Comparison of ENCODE assay signal across 33 cellular contexts in genomic region chr14:67798731-67799130, GRCh38.
"Had no signal": no experiment of that assay in that cellular context is flagged by ENCODE, and none has a peak within 500 bp of the region (broad histone marks: within the 10 kb centered on the region; RNA-seq: fewer than 3 reads in every experiment).

No MANE protein-coding gene starts in this region.

- H3K4me1 ChIP-seq: adrenal gland, body of pancreas, colonic mucosa, foreskin keratinocyte, gastrocnemius medialis had no signal

- H3K27ac Mint-ChIP-seq: activated B cell treated with CpG ODN at 0.5 μM for 24 hours; activated CD8-positive, alpha-beta memory T cell treated with anti-CD3 and anti-CD28 coated beads, Interleukin-2, amount 10 ng/mL, durations not matched to agents 7 days and 5 days; activated CD8-positive, alpha-beta T cell treated with anti-CD3 and anti-CD28 coated beads for 36 hours; activated naive CD4-positive, alpha-beta T cell treated with anti-CD3 and anti-CD28 coated beads for 36 hours; activated naive CD4-positive, alpha-beta T cell treated with anti-CD3 and anti-CD28 coated beads, Interleukin-2, amount 50 U/mL, for 24 hours; activated naive CD8-positive, alpha-beta T cell treated with anti-CD3 and anti-CD28 coated beads for 36 hours; activated naive CD8-positive, alpha-beta T cell treated with anti-CD3 and anti-CD28 coated beads, Interleukin-2, amount 50 U/mL, for 24 hours; activated T-helper 1 cell treated with anti-CD3 and anti-CD28 coated beads, Interleukin-12 subunit alpha, Interleukin-12 subunit beta, Interleukin-2, Interleukin-4 antibody, amounts not matched to agents 30 ng/mL and 10 ng/mL and 1 ng/mL, durations not matched to agents 14 hours and 24 hours and 36 hours; activated T-helper 2 cell treated with anti-CD3 and anti-CD28 coated beads, Interferon-gamma antibody, Interleukin-2, Interleukin-4, amounts not matched to agents 10 μg/mL and 5 μg/mL and 100 μg/mL, durations not matched to agents 14 hours and 24 hours and 36 hours; T-helper 17 cell; T-helper 2 cell treated with Interferon-gamma antibody and Interleukin-4, amounts not matched to agents 5 μg/mL and 100 μg/mL, for 36 hours had no signal

- H3K4me3 ChIP-seq: adrenal gland, body of pancreas, colonic mucosa, gastrocnemius medialis had no signal

- H3K4me1 Mint-ChIP-seq: activated B cell treated with CpG ODN at 0.5 μM for 24 hours; activated CD8-positive, alpha-beta memory T cell treated with anti-CD3 and anti-CD28 coated beads, Interleukin-2, amount 10 ng/mL, durations not matched to agents 7 days and 5 days; activated naive CD4-positive, alpha-beta T cell treated with anti-CD3 and anti-CD28 coated beads, Interleukin-2, amount 50 U/mL, for 24 hours; activated naive CD8-positive, alpha-beta T cell treated with anti-CD3 and anti-CD28 coated beads for 36 hours; activated naive CD8-positive, alpha-beta T cell treated with anti-CD3 and anti-CD28 coated beads, Interleukin-2, amount 50 U/mL, for 24 hours had no signal

- H3K27me3 ChIP-seq: adrenal gland, body of pancreas, colonic mucosa, foreskin keratinocyte, gastrocnemius medialis had no signal

- FAIRE-seq: endometrium had no signal

- H3K9me3 Mint-ChIP-seq: activated B cell treated with CpG ODN at 0.5 μM for 24 hours; activated CD8-positive, alpha-beta T cell treated with anti-CD3 and anti-CD28 coated beads for 36 hours; activated naive CD4-positive, alpha-beta T cell treated with anti-CD3 and anti-CD28 coated beads for 36 hours; activated naive CD4-positive, alpha-beta T cell treated with anti-CD3 and anti-CD28 coated beads, Interleukin-2, amount 50 U/mL, for 24 hours; activated naive CD8-positive, alpha-beta T cell treated with anti-CD3 and anti-CD28 coated beads for 36 hours; activated naive CD8-positive, alpha-beta T cell treated with anti-CD3 and anti-CD28 coated beads, Interleukin-2, amount 50 U/mL, for 24 hours; activated T-helper 1 cell treated with anti-CD3 and anti-CD28 coated beads, Interleukin-12 subunit alpha, Interleukin-12 subunit beta, Interleukin-2, Interleukin-4 antibody, amounts not matched to agents 30 ng/mL and 10 ng/mL and 1 ng/mL, durations not matched to agents 14 hours and 24 hours and 36 hours; activated T-helper 2 cell treated with anti-CD3 and anti-CD28 coated beads, Interferon-gamma antibody, Interleukin-2, Interleukin-4, amounts not matched to agents 10 μg/mL and 5 μg/mL and 100 μg/mL, durations not matched to agents 14 hours and 24 hours and 36 hours; T-helper 2 cell treated with Interferon-gamma antibody and Interleukin-4, amounts not matched to agents 5 μg/mL and 100 μg/mL, for 36 hours had no signal

- H3K27ac ChIP-seq: adrenal gland, body of pancreas, colonic mucosa, foreskin keratinocyte, gastrocnemius medialis, WERI-Rb-1 had no signal

- H3K4me3 Mint-ChIP-seq: activated B cell treated with CpG ODN at 0.5 μM for 24 hours; activated CD8-positive, alpha-beta memory T cell treated with anti-CD3 and anti-CD28 coated beads, Interleukin-2, amount 10 ng/mL, durations not matched to agents 7 days and 5 days; activated CD8-positive, alpha-beta T cell treated with anti-CD3 and anti-CD28 coated beads for 36 hours; activated naive CD4-positive, alpha-beta T cell treated with anti-CD3 and anti-CD28 coated beads for 36 hours; activated naive CD4-positive, alpha-beta T cell treated with anti-CD3 and anti-CD28 coated beads, Interleukin-2, amount 50 U/mL, for 24 hours; activated naive CD8-positive, alpha-beta T cell treated with anti-CD3 and anti-CD28 coated beads for 36 hours; activated naive CD8-positive, alpha-beta T cell treated with anti-CD3 and anti-CD28 coated beads, Interleukin-2, amount 50 U/mL, for 24 hours; activated T-helper 1 cell treated with anti-CD3 and anti-CD28 coated beads, Interleukin-12 subunit alpha, Interleukin-12 subunit beta, Interleukin-2, Interleukin-4 antibody, amounts not matched to agents 30 ng/mL and 10 ng/mL and 1 ng/mL, durations not matched to agents 14 hours and 24 hours and 36 hours; T-helper 17 cell; T-helper 2 cell treated with Interferon-gamma antibody and Interleukin-4, amounts not matched to agents 5 μg/mL and 100 μg/mL, for 36 hours had no signal

- H3K9me3 ChIP-seq: adrenal gland, body of pancreas, colonic mucosa, gastrocnemius medialis had no signal

- H3K27me3 Mint-ChIP-seq: activated B cell treated with CpG ODN at 0.5 μM for 24 hours; activated CD8-positive, alpha-beta memory T cell treated with anti-CD3 and anti-CD28 coated beads, Interleukin-2, amount 10 ng/mL, durations not matched to agents 7 days and 5 days; activated CD8-positive, alpha-beta T cell treated with anti-CD3 and anti-CD28 coated beads for 36 hours; activated naive CD4-positive, alpha-beta T cell treated with anti-CD3 and anti-CD28 coated beads, Interleukin-2, amount 50 U/mL, for 24 hours; activated naive CD8-positive, alpha-beta T cell treated with anti-CD3 and anti-CD28 coated beads for 36 hours; activated naive CD8-positive, alpha-beta T cell treated with anti-CD3 and anti-CD28 coated beads, Interleukin-2, amount 50 U/mL, for 24 hours; T-helper 17 cell had no signal

- DNase-seq: activated B cell treated with CpG ODN at 0.5 μM for 24 hours; activated CD4-positive, alpha-beta T cell treated with anti-CD3 and anti-CD28 coated beads for 48 hours; activated CD4-positive, alpha-beta T cell treated with anti-CD3 and anti-CD28 coated beads, Interleukin-2, amount 50 U/mL, for 1 hour; activated CD4-positive, alpha-beta T cell treated with anti-CD3 and anti-CD28 coated beads, Interleukin-2, amount 50 U/mL, for 48 hours; activated CD8-positive, alpha-beta memory T cell treated with anti-CD3 and anti-CD28 coated beads, Interleukin-2, amount 10 ng/mL, durations not matched to agents 7 days and 5 days; activated CD8-positive, alpha-beta memory T cell treated with anti-CD3 and anti-CD28 coated beads, Interleukin-2, amount 50 U/mL, for 4 hours; activated CD8-positive, alpha-beta T cell treated with anti-CD3 and anti-CD28 coated beads for 36 hours; activated effector memory CD4-positive, alpha-beta T cell treated with anti-CD3 and anti-CD28 coated beads, Interleukin-2, amount 50 U/mL, for 16 hours; activated naive CD4-positive, alpha-beta T cell treated with anti-CD3 and anti-CD28 coated beads for 36 hours; activated naive CD8-positive, alpha-beta T cell treated with anti-CD3 and anti-CD28 coated beads for 36 hours; activated naive CD8-positive, alpha-beta T cell treated with anti-CD3 and anti-CD28 coated beads, Interleukin-2, amount 50 U/mL, for 24 hours; activated T-cell treated with anti-CD3 and anti-CD28 coated beads, Interleukin-2, amount 50 U/mL, for 1 hour; activated T-cell treated with anti-CD3 and anti-CD28 coated beads, Interleukin-2, amount 50 U/mL, for 48 hours; adrenal gland; amygdala; aorta; body of pancreas; caudate nucleus; cerebellar nuclear complex; colonic mucosa; effector CD8-positive, alpha-beta T cell; foreskin keratinocyte; gastrocnemius medialis; glutamatergic neuron; T-helper 1 cell; T-helper 17 cell; T1000; WERI-Rb-1 had no signal
